In genomic region chr2:158619496-158619895, GRCh38 we compare ENCODE assay signal across 13 cellular contexts.
DNase-seq lines count a peak whose midpoint lies in the region; ATAC-seq and TF ChIP-seq lines count a peak whose summit lies in the region.
"Had no signal": no experiment of that assay in that cellular context is flagged by ENCODE, and none has a peak within 500 bp of the region (broad histone marks: within the 10 kb centered on the region; RNA-seq: fewer than 3 reads in every experiment).

No MANE protein-coding gene starts in this region.

- peak in 1 of 2 donors; percentile 55 for DNase-seq in cardiac muscle cell (ENCODE audit: low read depth in 1 of 2, low spot score in 1 of 2)
- no peak for DNase-seq in left ventricle myocardium inferior
- no peak for DNase-seq in RWPE2 (ENCODE audit: low spot score)
- DNase-seq in glomerular endothelial cell (ENCODE audit: extremely low read depth, low read depth, low spot score) = peak; percentile 29
- DNase-seq in NCI-H2171 (lab: John Stamatoyannopoulos, UW) = no peak
- no peak for DNase-seq in T-helper 17 cell
- DNase-seq in Right ventricle myocardium inferior (ENCODE audit: missing footprints) = no peak
- DNase-seq: left ventricle myocardium superior, NCI-H345 had no signal

- no peaks in the 10 kb centered on the region for H3K4me1 Mint-ChIP-seq in T-helper 17 cell

- no peak overlapping the region for H3K27ac Mint-ChIP-seq in T-helper 17 cell

- intact Hi-C loops in left ventricle myocardium inferior (cut with micrococcal nuclease) = no loop called here
- intact Hi-C loops in Right ventricle myocardium inferior (cut with DNase I) = loop anchor here (10.0 kb wide), 1 partner anchor 165 kb away; the partner anchor contains the start of genes CCDC148 and PKP4

- peaks cover 13% of the 10 kb centered on the region for H3K36me3 ChIP-seq in cardiac muscle cell
- peaks cover 41% of the 10 kb centered on the region for H3K36me3 ChIP-seq in left ventricle myocardium inferior
- peaks cover 29% of the 10 kb centered on the region for H3K36me3 ChIP-seq in RWPE2 (ENCODE audit: low read depth)

- H3K4me3 Mint-ChIP-seq in T-helper 17 cell = no peak overlapping the region

- no peak for TF ChIP-seq CTCF in cardiac muscle cell (IDR thresholded peaks at IDR 0.05; ENCODE audit: low read depth, low read length)
- no peak for TF ChIP-seq CTCF in left ventricle myocardium inferior (IDR thresholded peaks at IDR 0.05; ENCODE audit: borderline replicate concordance)
- TF ChIP-seq CTCF in RWPE2 (IDR thresholded peaks at IDR 0.05; ENCODE audit: poor library complexity, severe bottlenecking) = no peak

- H3K27ac ChIP-seq in cardiac muscle cell (peak overlapping the region; percentile 41), left ventricle myocardium inferior (replicated peaks) (no peak overlapping the region), RWPE2 (ENCODE audit: poor library complexity, severe bottlenecking) (peak overlapping the region; percentile 22)
- H3K27ac ChIP-seq: body of pancreas, upper lobe of left lung, VCaP had no signal

- no peaks in the 10 kb centered on the region for H3K4me1 ChIP-seq in cardiac muscle cell (ENCODE audit: low read depth)
- H3K4me1 ChIP-seq in left ventricle myocardium inferior = no peaks in the 10 kb centered on the region
- peaks cover 7% of the 10 kb centered on the region for H3K4me1 ChIP-seq in RWPE2 (ENCODE audit: insufficient read depth, poor library complexity, severe bottlenecking)

- peak; percentile 90 for ATAC-seq in RWPE2 (ENCODE audit: low read depth)
- no peak for ATAC-seq in T-helper 17 cell
- no peak for ATAC-seq in GM18520 (IDR thresholded peaks at IDR 0.05; ENCODE audit: unreplicated experiment)
- no peak for ATAC-seq in Right ventricle myocardium inferior
- ATAC-seq: body of pancreas, left ventricle myocardium superior had no signal

- no peaks in the 10 kb centered on the region for H3K27me3 Mint-ChIP-seq in T-helper 17 cell

- H3K27me3 ChIP-seq in cardiac muscle cell = no peaks in the 10 kb centered on the region
- H3K27me3 ChIP-seq in left ventricle myocardium inferior (ENCODE audit: low read depth) = no peaks in the 10 kb centered on the region
- H3K27me3 ChIP-seq in RWPE2 (ENCODE audit: insufficient read depth, poor library complexity, severe bottlenecking) = no peaks in the 10 kb centered on the region
- H3K27me3 ChIP-seq: body of pancreas, upper lobe of left lung had no signal

- peaks cover 10% of the 10 kb centered on the region for H3K36me3 Mint-ChIP-seq in T-helper 17 cell (ENCODE audit: low read depth)

- H3K9me3 ChIP-seq in cardiac muscle cell (ENCODE audit: low read depth) (no peaks in the 10 kb centered on the region), left ventricle myocardium inferior (replicated peaks) (no peaks in the 10 kb centered on the region), RWPE2 (ENCODE audit: severe bottlenecking) (no peaks in the 10 kb centered on the region), T-helper 17 cell (ENCODE audit: control insufficient read depth, low read length, poor library complexity, severe bottlenecking) (no peaks in the 10 kb centered on the region)
- H3K9me3 ChIP-seq: body of pancreas, upper lobe of left lung had no signal

- H3K4me3 ChIP-seq in cardiac muscle cell = no peak overlapping the region
- H3K4me3 ChIP-seq in left ventricle myocardium inferior = no peak overlapping the region
- H3K4me3 ChIP-seq in RWPE2 (ENCODE audit: severe bottlenecking) = no peak overlapping the region
- H3K4me3 ChIP-seq: body of pancreas, upper lobe of left lung had no signal
